In genomic region chr2:104289646-104290565, GRCh38 we compare ENCODE assay signal across 21 cellular contexts.
A peak's percentile ranks its signal among the peaks of the same experiment; 100 is the strongest.
DNase-seq lines count a peak whose midpoint lies in the region; ATAC-seq, FAIRE-seq and TF ChIP-seq lines count a peak whose summit lies in the region.
"Had no signal": no experiment of that assay in that cellular context is flagged by ENCODE, and none has a peak within 500 bp of the region (broad histone marks: within the 10 kb centered on the region; RNA-seq: fewer than 3 reads in every experiment).

No MANE protein-coding gene starts in this region.

- H2BK15ac ChIP-seq in mesendoderm (replicated peaks; ENCODE audit: low read depth): no peak overlapping the region

- ATAC-seq in HepG2 (no peak; the same call in 2 of the 3 replicates), right lobe of liver (no peak)
- ATAC-seq: HCT116 had no signal

- H3K23ac ChIP-seq in mesendoderm (ENCODE audit: low read length): no peak overlapping the region

- no peaks in the 10 kb centered on the region for H3K36me3 ChIP-seq in HepG2 (replicated peaks in 1 of 2; ENCODE audit: control insufficient read depth in 1 of 2, insufficient read depth in 2 of 2, low read length in 2 of 2)
- H3K36me3 ChIP-seq in right lobe of liver: no peaks in the 10 kb centered on the region
- H3K36me3 ChIP-seq in kidney (ENCODE audit: control insufficient read depth in 1 of 2, insufficient read depth in 2 of 2, low read length in 2 of 2): no peaks in the 10 kb centered on the region
- no peaks in the 10 kb centered on the region for H3K36me3 ChIP-seq in mesendoderm (ENCODE audit: control insufficient read depth, insufficient read depth, low read length)
- H3K36me3 ChIP-seq in thyroid gland: no peaks in the 10 kb centered on the region

- no peak overlapping the region for H4K5ac ChIP-seq in mesendoderm (ENCODE audit: low read length)

- in situ Hi-C loops in HepG2 (cut with HindIII; ENCODE audit: extremely low pct_ligation_motif_present, low pct_unique_long_range_greater_than_20kb): no loop called here

- H3K4me1 ChIP-seq in HepG2 (ENCODE audit: insufficient read depth, low read length) (peaks cover 6% of the 10 kb centered on the region; the same call in 1 of the 2 replicates), right lobe of liver (no peaks in the 10 kb centered on the region), kidney (ENCODE audit: control insufficient read depth in 1 of 2, insufficient read depth in 1 of 2, low read depth in 1 of 2, low read length in 2 of 2) (no peaks in the 10 kb centered on the region), mesendoderm (ENCODE audit: control insufficient read depth, low read depth, low read length) (no peaks in the 10 kb centered on the region), thyroid gland (no peaks in the 10 kb centered on the region)

- no TSS peak for BruUV-seq in HepG2 (replicated peaks; lab: Mats Ljungman, UMichigan)

- H3K9me3 ChIP-seq in HepG2 (ENCODE audit: low read length): no peaks in the 10 kb centered on the region
- H3K9me3 ChIP-seq in right lobe of liver: no peaks in the 10 kb centered on the region
- H3K9me3 ChIP-seq in kidney (ENCODE audit: control insufficient read depth in 1 of 2, low read length in 2 of 2): no peaks in the 10 kb centered on the region
- no peaks in the 10 kb centered on the region for H3K9me3 ChIP-seq in thyroid gland

- intact Hi-C loops in HepG2 (cut with micrococcal nuclease; ENCODE audit: unreplicated experiment) (no loop called here), right lobe of liver (cut with DNase I) (no loop called here), kidney (cut with DNase I) (no loop called here), thyroid gland (cut with DNase I) (no loop called here)

- H3K9ac ChIP-seq in HepG2 (ENCODE audit: insufficient read depth, low read depth, low read length): no peak overlapping the region
- H3K9ac ChIP-seq in kidney (ENCODE audit: low read length in 2 of 2): no peak overlapping the region
- H3K9ac ChIP-seq in mesendoderm (ENCODE audit: low read length): no peak overlapping the region
- H3K9ac ChIP-seq: SK-N-SH had no signal

- TF ChIP-seq EP300 in HepG2 (IDR thresholded peaks at IDR 0.05; ENCODE audit: low read depth in 2 of 2, low read length in 2 of 2): no peak
- no peak for TF ChIP-seq EP300 in HepG2 (CRISPR knock-in tag; IDR thresholded peaks at IDR 0.05; ENCODE audit: borderline replicate concordance)

- no peaks in the 10 kb centered on the region for H3K79me1 ChIP-seq in mesendoderm (ENCODE audit: low read length)

- DNase-seq in HepG2 (ENCODE audit: low spot score): no peak
- DNase-seq in right lobe of liver: no peak
- DNase-seq in kidney: no peak
- peak; percentile 18 for DNase-seq in mesendoderm
- DNase-seq in thyroid gland: no peak
- DNase-seq in activated effector memory CD4-positive, alpha-beta T cell treated with Interleukin-2 at 50 U/mL for 16 hours: no peak
- no peak for DNase-seq in A172 (ENCODE audit: low spot score)
- DNase-seq in Kasumi-1 (lab: John Stamatoyannopoulos, UW): no peak
- DNase-seq: C1 segment of cervical spinal cord; Calu3; CD8-positive, alpha-beta memory T cell; DMS79 treated with DMSO at 0.1 percent for 48 hours; Karpas-422; NCI-H1092 treated with DMSO at 0.1 percent for 48 hours; NCI-H1436; NCI-H187; NCI-H524 treated with DMSO at 0.1 percent for 48 hours; NCI-H774; SK-N-SH had no signal

- no peak overlapping the region for H2BK5ac ChIP-seq in mesendoderm (ENCODE audit: low read length)

- CTCF ChIA-PET in HepG2 (lab: Yijun Ruan, JAX; ENCODE audit: low intra/inter-chr PET ratio, low total read pairs): no interaction called here

- no peak overlapping the region for H2AK5ac ChIP-seq in mesendoderm (ENCODE audit: low read length)

- H3K27me3 ChIP-seq in HepG2 (ENCODE audit: control insufficient read depth in 1 of 2, insufficient read depth in 2 of 2, low read length in 2 of 2) (no peaks in the 10 kb centered on the region), right lobe of liver (no peaks in the 10 kb centered on the region), mesendoderm (ENCODE audit: insufficient read depth, low read length, poor library complexity) (no peaks in the 10 kb centered on the region), thyroid gland (no peaks in the 10 kb centered on the region)

- WGBS in HepG2 (ENCODE audit: low lambda C conversion rate): 41% methylated on average over 8 of the region's 8 CpGs
- 53% methylated on average over 7 of the region's 8 CpGs for WGBS in right lobe of liver (ENCODE audit: insufficient coverage, low coverage, low lambda C conversion rate, missing lambda C conversion rate)
- WGBS in mesendoderm (ENCODE audit: extremely low coverage, insufficient coverage, low lambda C conversion rate): no CpG with 5 or more reads among the region's 8 CpGs
- 76 to 80% methylated on average over 8 of the region's 8 CpGs for WGBS in thyroid gland, 2 donors

- H3K27ac ChIP-seq in HepG2 (ENCODE audit: extremely low read length, insufficient read depth, low read length) (no peak overlapping the region), right lobe of liver (no peak overlapping the region), kidney (ENCODE audit: low read depth in 2 of 2, low read length in 2 of 2) (peak overlapping the region in 1 of 2 donors; percentile 43), mesendoderm (ENCODE audit: low read depth, low read length) (no peak overlapping the region), thyroid gland (no peak overlapping the region)

- H3K79me2 ChIP-seq in HepG2 (ENCODE audit: insufficient read depth, low read length) (no peaks in the 10 kb centered on the region), mesendoderm (ENCODE audit: control insufficient read depth, insufficient read depth, low read length) (no peaks in the 10 kb centered on the region)

- H3K4me3 ChIP-seq in HepG2 (replicated peaks in 1 of 3; ENCODE audit: insufficient read depth in 1 of 3, low read depth in 2 of 3, low read length in 3 of 3): no peak overlapping the region
- no peak overlapping the region for H3K4me3 ChIP-seq in right lobe of liver
- peak overlapping the region; percentile 27 to 31 for H3K4me3 ChIP-seq in kidney (ENCODE audit: low read length in 2 of 2)
- no peak overlapping the region for H3K4me3 ChIP-seq in mesendoderm (ENCODE audit: low read length)
- H3K4me3 ChIP-seq in thyroid gland (replicated peaks in 1 of 3): no peak overlapping the region

- POLR2A ChIA-PET in HepG2 (lab: Yijun Ruan, JAX): no interaction called here

- no peak overlapping the region for H2AFZ ChIP-seq in HepG2 (ENCODE audit: low read length)

- no peak overlapping the region for H4K8ac ChIP-seq in mesendoderm (ENCODE audit: low read depth, low read length)

- no peak for TF ChIP-seq RAD21 in HepG2 (CRISPR knock-in tag; IDR thresholded peaks at IDR 0.05)

- TF ChIP-seq CTCF in HepG2 (CRISPR knock-in tag; IDR thresholded peaks at IDR 0.05): no peak
- TF ChIP-seq CTCF in right lobe of liver (IDR thresholded peaks at IDR 0.05): no peak
- TF ChIP-seq CTCF in kidney (IDR thresholded peaks at IDR 0.05; ENCODE audit: borderline replicate concordance, extremely low read depth, insufficient read depth): no peak
- TF ChIP-seq CTCF in thyroid gland (IDR thresholded peaks at IDR 0.05): no peak

- H3K4me2 ChIP-seq in HepG2 (ENCODE audit: low read depth, low read length): no peak overlapping the region; the same call in 1 of the 2 replicates
- no peak overlapping the region for H3K4me2 ChIP-seq in mesendoderm (ENCODE audit: low read length)
- H3K4me2 ChIP-seq: SK-N-SH had no signal

- FAIRE-seq in HepG2 (lab: Jason Lieb, UNC) (no peak), kidney (lab: Jason Lieb, UNC) (no peak)
- FAIRE-seq: GM12892 had no signal

- H4K20me1 ChIP-seq in HepG2 (ENCODE audit: insufficient read depth, low read length): no peaks in the 10 kb centered on the region

- H3K56ac ChIP-seq in mesendoderm (ENCODE audit: low read length): no peak overlapping the region

- TF ChIP-seq POLR2A in HepG2 (IDR thresholded peaks at IDR 0.05; ENCODE audit: insufficient read depth in 1 of 2, low read depth in 2 of 2, low read length in 2 of 2) (no peak), right lobe of liver (IDR thresholded peaks at IDR 0.05) (no peak), thyroid gland (IDR thresholded peaks at IDR 0.05) (no peak)

- H2BK120ac ChIP-seq in mesendoderm (ENCODE audit: low read depth, low read length): no peak overlapping the region

- H3K4ac ChIP-seq in mesendoderm (ENCODE audit: low read depth, low read length): no peak overlapping the region

- H3K18ac ChIP-seq in mesendoderm (ENCODE audit: low read length): no peak overlapping the region

TF ChIP-seq in HepG2, 621 proteins besides CTCF, POLR2A, EP300 and RAD21:
- TF ChIP-seq ZIK1 (CRISPR knock-in tag; IDR thresholded peaks at IDR 0.05; ENCODE audit: borderline replicate concordance, low read depth) (no peak), BCL6 (CRISPR knock-in tag; IDR thresholded peaks at IDR 0.05) (0 out of 2 replicates have a peak, but pooled peaks have one; percentile 21), NFIC (IDR thresholded peaks at IDR 0.05; ENCODE audit: low read length) (no peak), ZNF619 (CRISPR knock-in tag; IDR thresholded peaks at IDR 0.05) (no peak), ZFP36 (IDR thresholded peaks at IDR 0.05; ENCODE audit: borderline replicate concordance, low read depth, low read length, partially characterized antibody) (no peak), ASH2L (IDR thresholded peaks at IDR 0.05; ENCODE audit: insufficient read length, low read depth, low read length) (no peak), ELF4 (CRISPR knock-in tag; IDR thresholded peaks at IDR 0.05; ENCODE audit: borderline replicate concordance) (no peak), ZNF430 (CRISPR knock-in tag; IDR thresholded peaks at IDR 0.05) (no peak)

Comparison
In these comparisons a context has a peak if more than half of its experiments do, and no peak if none do; other contexts are left out.
1. H3K4me3 ChIP-seq: peak in kidney (2 of 2); none in HepG2 (0 of 3), right lobe of liver (0 of 3), mesendoderm (single experiment) and thyroid gland (0 of 3).